16 cellular contexts compared by ENCODE assay signal in the genomic region with DNA sequence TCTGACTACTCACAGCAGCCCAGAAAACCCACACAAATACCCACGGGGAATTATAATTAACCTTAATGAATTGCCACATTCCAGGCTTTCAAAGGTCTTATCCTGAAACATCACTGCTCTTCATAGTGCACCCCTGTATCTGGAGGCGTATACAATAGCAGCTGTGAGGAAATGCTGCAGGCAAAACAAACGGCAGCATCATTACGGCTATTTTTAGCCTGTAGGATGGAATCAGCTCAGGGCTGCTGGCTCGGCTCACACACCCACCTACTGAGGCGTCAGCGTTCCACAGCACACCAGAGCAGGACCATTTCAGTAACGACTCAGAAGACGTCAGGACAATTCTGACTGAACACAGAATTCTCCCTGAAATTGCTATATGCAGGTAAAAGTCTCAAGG.
DNase-seq lines count a peak whose midpoint lies in the region; ATAC-seq and TF ChIP-seq lines count a peak whose summit lies in the region.
"Had no signal": no experiment of that assay in that cellular context is flagged by ENCODE, and none has a peak within 500 bp of the region (broad histone marks: within the 10 kb centered on the region; RNA-seq: fewer than 3 reads in every experiment).

No MANE protein-coding gene starts in this region.

- 4 to 15% methylated on average over 4 to 9 of the region's 9 CpGs for WGBS in testis, 2 donors

- no peak for TF ChIP-seq CTCF in fibroblast of pulmonary artery (IDR thresholded peaks at IDR 0.05; ENCODE audit: low read length, missing control alignments)
- no peak for TF ChIP-seq CTCF in testis (IDR thresholded peaks at IDR 0.05)

- no peaks in the 10 kb centered on the region for H3K9me3 ChIP-seq in testis
- H3K9me3 ChIP-seq: right atrium auricular region had no signal

- H3K4me1 ChIP-seq in testis: no peaks in the 10 kb centered on the region

- TF ChIP-seq POLR2A in testis (IDR thresholded peaks at IDR 0.05): no peak

- H3K4me3 ChIP-seq in fibroblast of pulmonary artery (replicated peaks; ENCODE audit: low read depth, low read length): no peak overlapping the region
- no peak overlapping the region for H3K4me3 ChIP-seq in testis
- H3K4me3 ChIP-seq: right atrium auricular region had no signal

- peak; percentile 48 for DNase-seq in COLO829 (ENCODE audit: low spot score)
- peak; percentile 73 for DNase-seq in RPMI7951 (ENCODE audit: low read depth)
- DNase-seq in fibroblast of pulmonary artery (ENCODE audit: low read depth): peak; percentile 16
- peak in 6 of 10 donors; percentile 14 to 92 (median 62) for DNase-seq in posterior cingulate gyrus
- no peak for DNase-seq in testis
- DNase-seq in SKM-1 (lab: John Stamatoyannopoulos, UW; ENCODE audit: unreplicated experiment): no peak
- DNase-seq: activated CD8-positive, alpha-beta memory T cell treated with anti-CD3 and anti-CD28 coated beads, Interleukin-2, amount 10 ng/mL, durations not matched to agents 7 days and 5 days; activated naive CD4-positive, alpha-beta T cell treated with anti-CD3 and anti-CD28 coated beads for 36 hours; cerebellar nuclear complex; NCI-H2029 treated with DMSO at 0.1 percent for 48 hours; stimulated activated naive CD8-positive, alpha-beta T cell treated with anti-CD3 and anti-CD28 coated beads, Interleukin-15, Interleukin-2, amounts not matched to agents 100 U/mL and 50 U/mL, for 24 hours had no signal

- intact Hi-C loops in posterior cingulate gyrus (cut with DNase I): no loop called here
- intact Hi-C loops in testis (cut with DNase I; ENCODE audit: low total_unique reads): no loop called here

- H3K27ac ChIP-seq in testis: no peak overlapping the region
- H3K27ac ChIP-seq: KMS-11, right atrium auricular region had no signal

- ATAC-seq in HG02970 (IDR thresholded peaks at IDR 0.05; ENCODE audit: low FRiP score, unreplicated experiment) (no peak), GM19328 (IDR thresholded peaks at IDR 0.05; ENCODE audit: unreplicated experiment) (no peak)
- ATAC-seq: activated CD8-positive, alpha-beta memory T cell treated with anti-CD3 and anti-CD28 coated beads, Interleukin-2, amount 10 ng/mL, durations not matched to agents 7 days and 5 days; esophagus mucosa; stimulated activated naive CD8-positive, alpha-beta T cell treated with anti-CD3 and anti-CD28 coated beads, Interleukin-15, Interleukin-2, amounts not matched to agents 100 U/mL and 50 U/mL, for 24 hours had no signal

- no peaks in the 10 kb centered on the region for H3K36me3 ChIP-seq in testis (ENCODE audit: low read depth, missing control alignments)
- H3K36me3 ChIP-seq: right atrium auricular region had no signal

- H3K27me3 ChIP-seq in testis: no peaks in the 10 kb centered on the region
- H3K27me3 ChIP-seq: right atrium auricular region had no signal

Comparison
In these comparisons a context has a peak if more than half of its experiments do, and no peak if none do; other contexts are left out.
1. DNase-seq: peak in COLO829 (single experiment), RPMI7951 (single experiment), fibroblast of pulmonary artery (single experiment) and posterior cingulate gyrus (6 of 10); none in testis (single experiment) and SKM-1 (single experiment).